In genomic region chr16:68289202-68289601, GRCh38 we compare ENCODE assay signal across 1 cellular context.
TF ChIP-seq lines count a peak whose summit lies in the region.

No MANE protein-coding gene starts in this region.

TF ChIP-seq in HepG2, 621 proteins besides CTCF, POLR2A, EP300 and RAD21:
- TF ChIP-seq RBAK (CRISPR knock-in tag; IDR thresholded peaks at IDR 0.05) (no peak), ZNF317 (CRISPR knock-in tag; IDR thresholded peaks at IDR 0.05) (no peak), ZNF414 (CRISPR knock-in tag; IDR thresholded peaks at IDR 0.05) (no peak), CHD2 (IDR thresholded peaks at IDR 0.05; ENCODE audit: low read depth, low read length) (no peak), DR1 (CRISPR knock-in tag; IDR thresholded peaks at IDR 0.05) (no peak), IRF9 (CRISPR knock-in tag; IDR thresholded peaks at IDR 0.05; ENCODE audit: borderline replicate concordance) (no peak), ZNF782 (CRISPR knock-in tag; IDR thresholded peaks at IDR 0.05; ENCODE audit: borderline replicate concordance) (no peak), ZKSCAN1 (IDR thresholded peaks at IDR 0.05; ENCODE audit: low read length) (no peak), SOX6 (IDR thresholded peaks at IDR 0.05) (no peak), SOX6 (CRISPR knock-in tag; IDR thresholded peaks at IDR 0.05) (no peak), ZNF230 (CRISPR knock-in tag; IDR thresholded peaks at IDR 0.05) (no peak)
